7 cellular contexts compared by ENCODE assay signal in genomic region chr10:44593952-44594351, GRCh38.
"Had no signal": no experiment of that assay in that cellular context is flagged by ENCODE, and none has a peak within 500 bp of the region (broad histone marks: within the 10 kb centered on the region; RNA-seq: fewer than 3 reads in every experiment).

No MANE protein-coding gene starts in this region.

- ATAC-seq: HepG2 had no signal

- H3K27ac ChIP-seq: HL-60 had no signal

- FAIRE-seq: H54, HepG2 had no signal

- DNase-seq: GOT3, H9, HCEC 1CT, KBM-7 had no signal
